ENCODE assay signal across 1 cellular context in the genomic region with DNA sequence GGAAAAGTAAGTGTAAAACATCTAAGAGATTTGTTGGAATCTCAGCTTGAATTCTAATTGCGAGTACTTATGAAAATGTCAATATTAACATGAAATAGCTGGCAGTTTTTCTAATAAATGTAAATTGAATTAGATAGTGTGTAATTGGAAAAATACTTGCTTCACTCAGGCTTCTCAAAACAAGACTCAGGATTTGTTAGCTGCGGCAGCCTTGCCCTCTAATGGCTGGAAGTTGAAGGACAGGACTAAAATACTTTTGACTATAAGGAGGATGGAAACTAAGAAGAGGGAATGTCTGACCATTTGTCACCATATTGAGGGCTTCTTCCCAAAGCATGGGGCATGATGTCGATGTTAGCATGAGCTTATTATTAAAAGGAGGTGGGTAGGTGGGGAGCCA.
TF ChIP-seq lines count a peak whose summit lies in the region.

No MANE protein-coding gene starts in this region.

TF ChIP-seq in Ishikawa, 13 proteins besides CTCF, POLR2A, EP300 and RAD21 (continued from another document):
- TF ChIP-seq, protein P1, sequence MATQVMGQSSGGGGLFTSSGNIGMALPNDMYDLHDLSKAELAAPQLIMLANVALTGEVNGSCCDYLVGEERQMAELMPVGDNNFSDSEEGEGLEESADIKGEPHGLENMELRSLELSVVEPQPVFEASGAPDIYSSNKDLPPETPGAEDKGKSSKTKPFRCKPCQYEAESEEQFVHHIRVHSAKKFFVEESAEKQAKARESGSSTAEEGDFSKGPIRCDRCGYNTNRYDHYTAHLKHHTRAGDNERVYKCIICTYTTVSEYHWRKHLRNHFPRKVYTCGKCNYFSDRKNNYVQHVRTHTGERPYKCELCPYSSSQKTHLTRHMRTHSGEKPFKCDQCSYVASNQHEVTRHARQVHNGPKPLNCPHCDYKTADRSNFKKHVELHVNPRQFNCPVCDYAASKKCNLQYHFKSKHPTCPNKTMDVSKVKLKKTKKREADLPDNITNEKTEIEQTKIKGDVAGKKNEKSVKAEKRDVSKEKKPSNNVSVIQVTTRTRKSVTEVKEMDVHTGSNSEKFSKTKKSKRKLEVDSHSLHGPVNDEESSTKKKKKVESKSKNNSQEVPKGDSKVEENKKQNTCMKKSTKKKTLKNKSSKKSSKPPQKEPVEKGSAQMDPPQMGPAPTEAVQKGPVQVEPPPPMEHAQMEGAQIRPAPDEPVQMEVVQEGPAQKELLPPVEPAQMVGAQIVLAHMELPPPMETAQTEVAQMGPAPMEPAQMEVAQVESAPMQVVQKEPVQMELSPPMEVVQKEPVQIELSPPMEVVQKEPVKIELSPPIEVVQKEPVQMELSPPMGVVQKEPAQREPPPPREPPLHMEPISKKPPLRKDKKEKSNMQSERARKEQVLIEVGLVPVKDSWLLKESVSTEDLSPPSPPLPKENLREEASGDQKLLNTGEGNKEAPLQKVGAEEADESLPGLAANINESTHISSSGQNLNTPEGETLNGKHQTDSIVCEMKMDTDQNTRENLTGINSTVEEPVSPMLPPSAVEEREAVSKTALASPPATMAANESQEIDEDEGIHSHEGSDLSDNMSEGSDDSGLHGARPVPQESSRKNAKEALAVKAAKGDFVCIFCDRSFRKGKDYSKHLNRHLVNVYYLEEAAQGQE (IDR thresholded peaks at IDR 0.05; ENCODE audit: low read depth) = no peak
- TF ChIP-seq TEAD4 (IDR thresholded peaks at IDR 0.05) (no peak), ZBTB7A (IDR thresholded peaks at IDR 0.05; ENCODE audit: low read depth) (no peak)
